ENCODE assay signal across 7 cellular contexts in the genomic region with DNA sequence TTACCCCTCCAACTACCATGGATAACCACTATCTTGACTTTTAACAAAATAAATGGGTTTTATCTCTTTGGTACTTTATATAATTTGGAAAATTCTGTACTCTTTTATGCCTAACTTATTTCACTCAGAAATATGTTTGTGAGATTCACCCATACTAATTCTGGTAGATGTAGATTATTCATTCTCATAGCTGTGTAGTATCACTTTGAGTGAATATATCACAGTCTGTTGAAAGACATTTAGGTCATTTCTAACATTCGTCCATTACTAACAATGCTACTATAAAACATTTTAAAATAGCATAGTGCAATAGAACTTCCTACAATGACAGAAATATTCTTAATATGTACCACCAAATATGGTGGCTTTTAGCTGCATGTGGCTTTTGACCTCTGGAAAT.
"Had no signal": no experiment of that assay in that cellular context is flagged by ENCODE, and none has a peak within 500 bp of the region (broad histone marks: within the 10 kb centered on the region; RNA-seq: fewer than 3 reads in every experiment).

No MANE protein-coding gene starts in this region.

- FAIRE-seq: G401.6, GM12891, GM12892, GM18507, GM19239 had no signal

- DNase-seq: GDM1, GF-D8 had no signal
